1 cellular context compared by ENCODE assay signal in genomic region chr1:186502087-186502486, GRCh38.
TF ChIP-seq lines count a peak whose summit lies in the region.

No MANE protein-coding gene starts in this region.

TF ChIP-seq in IMR-90, 13 proteins besides CTCF, POLR2A, EP300 and RAD21:
- no peak for TF ChIP-seq NFE2L2 (IDR thresholded peaks at IDR 0.05; ENCODE audit: low read depth, low read length)
- TF ChIP-seq FOS (IDR thresholded peaks at IDR 0.05; ENCODE audit: low read depth, low read length): no peak
- TF ChIP-seq, protein P1, sequence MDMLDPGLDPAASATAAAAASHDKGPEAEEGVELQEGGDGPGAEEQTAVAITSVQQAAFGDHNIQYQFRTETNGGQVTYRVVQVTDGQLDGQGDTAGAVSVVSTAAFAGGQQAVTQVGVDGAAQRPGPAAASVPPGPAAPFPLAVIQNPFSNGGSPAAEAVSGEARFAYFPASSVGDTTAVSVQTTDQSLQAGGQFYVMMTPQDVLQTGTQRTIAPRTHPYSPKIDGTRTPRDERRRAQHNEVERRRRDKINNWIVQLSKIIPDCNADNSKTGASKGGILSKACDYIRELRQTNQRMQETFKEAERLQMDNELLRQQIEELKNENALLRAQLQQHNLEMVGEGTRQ (IDR thresholded peaks at IDR 0.05; ENCODE audit: low read depth, low read length): no peak
- no peak for TF ChIP-seq MAFK (IDR thresholded peaks at IDR 0.05; ENCODE audit: low read depth, low read length)
- TF ChIP-seq MXI1 (IDR thresholded peaks at IDR 0.05; ENCODE audit: borderline replicate concordance, low read depth, low read length): no peak
- TF ChIP-seq RCOR1 (IDR thresholded peaks at IDR 0.05; ENCODE audit: insufficient replicate concordance, low read length): no peak
- no peak for TF ChIP-seq MAZ (IDR thresholded peaks at IDR 0.05; ENCODE audit: borderline replicate concordance, low read depth, low read length)
- TF ChIP-seq RFX5 (IDR thresholded peaks at IDR 0.05; ENCODE audit: low read depth, low read length): no peak
- no peak for TF ChIP-seq BHLHE40 (IDR thresholded peaks at IDR 0.05; ENCODE audit: low read depth, low read length)
- TF ChIP-seq, protein P2, sequence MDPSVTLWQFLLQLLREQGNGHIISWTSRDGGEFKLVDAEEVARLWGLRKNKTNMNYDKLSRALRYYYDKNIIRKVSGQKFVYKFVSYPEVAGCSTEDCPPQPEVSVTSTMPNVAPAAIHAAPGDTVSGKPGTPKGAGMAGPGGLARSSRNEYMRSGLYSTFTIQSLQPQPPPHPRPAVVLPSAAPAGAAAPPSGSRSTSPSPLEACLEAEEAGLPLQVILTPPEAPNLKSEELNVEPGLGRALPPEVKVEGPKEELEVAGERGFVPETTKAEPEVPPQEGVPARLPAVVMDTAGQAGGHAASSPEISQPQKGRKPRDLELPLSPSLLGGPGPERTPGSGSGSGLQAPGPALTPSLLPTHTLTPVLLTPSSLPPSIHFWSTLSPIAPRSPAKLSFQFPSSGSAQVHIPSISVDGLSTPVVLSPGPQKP (IDR thresholded peaks at IDR 0.05; ENCODE audit: borderline replicate concordance, low read depth, low read length): no peak
- TF ChIP-seq CHD1 (IDR thresholded peaks at IDR 0.05; ENCODE audit: low read depth, low read length): no peak
- TF ChIP-seq SMC3 (IDR thresholded peaks at IDR 0.05; ENCODE audit: low read depth, low read length): no peak
- no peak for TF ChIP-seq CEBPB (IDR thresholded peaks at IDR 0.05; ENCODE audit: low read depth, low read length)
